In genomic region chr16:86554599-86554916, GRCh38 we compare ENCODE assay signal across 1 cellular context.
TF ChIP-seq lines count a peak whose summit lies in the region.

No MANE protein-coding gene starts in this region.

TF ChIP-seq in SK-N-SH, 30 proteins besides CTCF, POLR2A, EP300 and RAD21 (continued from another document):
- TF ChIP-seq TEAD4 (IDR thresholded peaks at IDR 0.05; ENCODE audit: borderline replicate concordance, insufficient read depth): no peak
